Comparison of ENCODE assay signal across 15 cellular contexts in the genomic region with DNA sequence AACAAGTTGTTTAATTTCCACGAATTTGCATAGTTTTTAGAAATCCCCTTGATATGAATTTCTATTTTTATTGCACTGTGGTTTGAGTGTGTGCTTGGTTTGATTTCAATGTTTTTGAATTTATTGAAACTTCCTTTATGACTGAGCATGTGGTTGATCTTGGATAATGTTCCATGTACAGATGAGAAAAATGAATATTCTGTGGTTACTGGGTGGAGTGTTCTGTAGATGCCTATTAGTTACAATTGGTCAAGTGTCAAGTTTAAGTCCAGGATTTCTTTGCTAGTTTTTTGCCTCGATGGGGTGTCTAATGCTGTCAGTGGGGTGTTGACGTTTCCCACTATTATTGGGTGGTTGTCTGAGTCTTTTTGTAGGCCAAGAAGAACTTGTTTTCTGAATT.
DNase-seq lines count a peak whose midpoint lies in the region; ATAC-seq and TF ChIP-seq lines count a peak whose summit lies in the region.
"Had no signal": no experiment of that assay in that cellular context is flagged by ENCODE, and none has a peak within 500 bp of the region (broad histone marks: within the 10 kb centered on the region; RNA-seq: fewer than 3 reads in every experiment).

No MANE protein-coding gene starts in this region.

- H3K9me3 ChIP-seq in SK-N-MC (ENCODE audit: low read depth, low read length): no peaks in the 10 kb centered on the region
- H3K9me3 ChIP-seq: BLaER1, Caco-2 had no signal

- no peaks in the 10 kb centered on the region for H3K9me3 Mint-ChIP-seq in chondrocyte (ENCODE audit: low read depth)
- H3K9me3 Mint-ChIP-seq: H9 had no signal

- H3K9ac ChIP-seq in SK-N-MC (ENCODE audit: insufficient read length): no peak overlapping the region
- H3K9ac ChIP-seq: BLaER1 had no signal

- no peak for TF ChIP-seq CTCF in chondrocyte (IDR thresholded peaks at IDR 0.05)
- TF ChIP-seq CTCF in fibroblast of the aortic adventitia (IDR thresholded peaks at IDR 0.05; ENCODE audit: insufficient read depth, low read length): no peak

- no peaks in the 10 kb centered on the region for H3K27me3 Mint-ChIP-seq in chondrocyte (ENCODE audit: low read depth)
- H3K27me3 Mint-ChIP-seq: CD8-positive, alpha-beta memory T cell had no signal

- peak; percentile 14 for DNase-seq in SK-N-MC (ENCODE audit: low read depth, low spot score)
- DNase-seq in chondrocyte (ENCODE audit: low spot score): no peak
- DNase-seq in fibroblast of the aortic adventitia (ENCODE audit: low read depth): peak; percentile 58
- DNase-seq in NCI-H82 treated with DMSO at 0.1 percent for 48 hours (lab: John Stamatoyannopoulos, UW; ENCODE audit: unreplicated experiment): no peak
- no peak for DNase-seq in posterior cingulate gyrus
- DNase-seq in occipital lobe (lab: John Stamatoyannopoulos, UW): no peak
- DNase-seq: AML-193; Caco-2; CD8-positive, alpha-beta memory T cell; DND-41; GDM1; GOT3; H9 had no signal

- no peaks in the 10 kb centered on the region for H3K36me3 Mint-ChIP-seq in chondrocyte (ENCODE audit: low read depth)
- H3K36me3 Mint-ChIP-seq: CD8-positive, alpha-beta memory T cell had no signal

- no peak overlapping the region for H3K27ac ChIP-seq in SK-N-MC
- H3K27ac ChIP-seq: BLaER1 had no signal

- H3K36me3 ChIP-seq in SK-N-MC (ENCODE audit: insufficient read depth, low read length): no peaks in the 10 kb centered on the region
- H3K36me3 ChIP-seq: BLaER1 had no signal

- peaks cover 45% of the 10 kb centered on the region for H3K4me1 Mint-ChIP-seq in chondrocyte (ENCODE audit: low read depth)
- H3K4me1 Mint-ChIP-seq: CD8-positive, alpha-beta memory T cell had no signal

- no peak for ATAC-seq in activated CD4-positive, CD25-positive, alpha-beta regulatory T cell treated with anti-CD3 and anti-CD28 coated beads, Interleukin-2, amount 50 U/mL, for 24 hours

- H3K27ac Mint-ChIP-seq in chondrocyte (ENCODE audit: unreplicated experiment): peak overlapping the region; percentile 6
- H3K27ac Mint-ChIP-seq: CD8-positive, alpha-beta memory T cell had no signal

- intact Hi-C loops in posterior cingulate gyrus (cut with DNase I): no loop called here

- H3K4me3 Mint-ChIP-seq in chondrocyte (ENCODE audit: unreplicated experiment): no peak overlapping the region
- H3K4me3 Mint-ChIP-seq: CD8-positive, alpha-beta memory T cell; H9 had no signal

- peak overlapping the region; percentile 18; the same call in 1 of the 2 replicates for H3K4me3 ChIP-seq in SK-N-MC
- H3K4me3 ChIP-seq in fibroblast of the aortic adventitia (ENCODE audit: low read depth, low read length): no peak overlapping the region
- H3K4me3 ChIP-seq: BLaER1 had no signal

Comparison
In these comparisons a context has a peak if more than half of its experiments do, and no peak if none do; other contexts are left out.
1. DNase-seq: peak in SK-N-MC (single experiment) and fibroblast of the aortic adventitia (single experiment); none in chondrocyte (single experiment), NCI-H82 treated with DMSO at 0.1 percent for 48 hours (single experiment), posterior cingulate gyrus (0 of 10) and occipital lobe (single experiment).